ENCODE assay signal across 27 cellular contexts in genomic region chr1:115145221-115145620, GRCh38.
"Had no signal": no experiment of that assay in that cellular context is flagged by ENCODE, and none has a peak within 500 bp of the region (broad histone marks: within the 10 kb centered on the region; RNA-seq: fewer than 3 reads in every experiment).

No MANE protein-coding gene starts in this region.

- H3K4me1 ChIP-seq: colonic mucosa, foreskin keratinocyte, left lung, parathyroid adenoma, right lobe of liver, tibial nerve, upper lobe of left lung had no signal

- H3K9me3 ChIP-seq: colonic mucosa, left lung, mucosa of descending colon, neutrophil, right lobe of liver, thoracic aorta, tibial nerve, upper lobe of left lung had no signal

- H3K27me3 ChIP-seq: colonic mucosa, foreskin keratinocyte, right lobe of liver, tibial nerve, upper lobe of left lung had no signal

- H3K27ac ChIP-seq: colonic mucosa, epithelial cell of prostate, foreskin keratinocyte, left lung, neutrophil, parathyroid adenoma, right lobe of liver, thoracic aorta, tibial nerve, upper lobe of left lung had no signal

- H3K9me3 Mint-ChIP-seq: dendritic cell treated with granulocyte-macrophage colony-stimulating factor and Interleukin-4, amounts not matched to agents 40 ng/mL and 50 ng/mL, for 4 days; endodermal cell; natural killer cell treated with Interleukin-12 subunit alpha and Interleukin-12 subunit beta and Interleukin-15 and Interleukin-18, amount 100 ng/mL, for 72 hours; neural crest cell; stimulated activated naive CD8-positive, alpha-beta T cell treated with anti-CD3 and anti-CD28 coated beads, Interleukin-15, Interleukin-2, amounts not matched to agents 100 ng/mL and 50 ng/mL, for 24 hours had no signal

- DNase-seq: colonic mucosa; effector CD8-positive, alpha-beta T cell; endodermal cell; foreskin keratinocyte; kidney; left lung; mesenchymal stem cell; mucosa of descending colon; naive B cell; right lobe of liver; small intestine; stimulated activated CD4-positive, alpha-beta T cell treated with anti-CD3 and anti-CD28 coated beads, Interleukin-15, amount 100 ng/mL, for 24 hours; stimulated activated CD4-positive, alpha-beta T cell treated with anti-CD3 and anti-CD28 coated beads, Interleukin-2, amount 100 ng/mL, for 48 hours; stimulated activated naive B cell treated with anti-CD40 and anti-IgM and Interleukin-4, amounts not matched to agents 10 μg/mL and 1 μg/mL and 100 μg/mL, for 72 hours; upper lobe of left lung had no signal

- H3K27ac Mint-ChIP-seq: dendritic cell treated with granulocyte-macrophage colony-stimulating factor and Interleukin-4, amounts not matched to agents 40 ng/mL and 50 ng/mL, for 4 days; endodermal cell; mesothelial cell of epicardium; naive B cell; natural killer cell treated with Interleukin-12 subunit alpha and Interleukin-12 subunit beta and Interleukin-15 and Interleukin-18, amount 100 ng/mL, for 72 hours; progenitor cell of endocrine pancreas; stimulated activated naive B cell treated with anti-CD40 and anti-IgM and Interleukin-4, amounts not matched to agents 10 μg/mL and 1 μg/mL and 100 μg/mL, for 72 hours; stimulated activated naive CD8-positive, alpha-beta T cell treated with anti-CD3 and anti-CD28 coated beads, Interleukin-15, Interleukin-2, amounts not matched to agents 100 ng/mL and 50 ng/mL, for 24 hours had no signal

- H3K4me3 ChIP-seq: colonic mucosa, left lung, mucosa of descending colon, right lobe of liver, thoracic aorta, tibial nerve, upper lobe of left lung had no signal

- H3K4me3 Mint-ChIP-seq: dendritic cell treated with granulocyte-macrophage colony-stimulating factor and Interleukin-4, amounts not matched to agents 40 ng/mL and 50 ng/mL, for 4 days; endodermal cell; mesothelial cell of epicardium; naive B cell; natural killer cell treated with Interleukin-12 subunit alpha and Interleukin-12 subunit beta and Interleukin-15 and Interleukin-18, amount 100 ng/mL, for 72 hours; neural crest cell; stimulated activated naive B cell treated with anti-CD40 and anti-IgM and Interleukin-4, amounts not matched to agents 10 μg/mL and 1 μg/mL and 100 μg/mL, for 72 hours; stimulated activated naive CD8-positive, alpha-beta T cell treated with anti-CD3 and anti-CD28 coated beads, Interleukin-15, Interleukin-2, amounts not matched to agents 100 ng/mL and 50 ng/mL, for 24 hours had no signal

- H3K36me3 ChIP-seq: colonic mucosa, left lung, neutrophil, right lobe of liver, thoracic aorta, tibial nerve, upper lobe of left lung had no signal

- ATAC-seq: esophagus mucosa; foreskin keratinocyte; left lung; mucosa of descending colon; natural killer cell treated with Interleukin-12 subunit alpha and Interleukin-12 subunit beta and Interleukin-15 and Interleukin-18, amount 100 ng/mL, for 72 hours; right lobe of liver; stimulated activated naive B cell treated with anti-CD40 and anti-IgM and Interleukin-4, amounts not matched to agents 10 μg/mL and 1 μg/mL and 100 μg/mL, for 72 hours had no signal

- H3K36me3 Mint-ChIP-seq: mesothelial cell of epicardium; naive B cell; natural killer cell treated with Interleukin-12 subunit alpha and Interleukin-12 subunit beta and Interleukin-15 and Interleukin-18, amount 100 ng/mL, for 72 hours; stimulated activated naive B cell treated with anti-CD40 and anti-IgM and Interleukin-4, amounts not matched to agents 10 μg/mL and 1 μg/mL and 100 μg/mL, for 72 hours had no signal

- H3K9ac ChIP-seq: parathyroid adenoma had no signal
